In the genomic region with DNA sequence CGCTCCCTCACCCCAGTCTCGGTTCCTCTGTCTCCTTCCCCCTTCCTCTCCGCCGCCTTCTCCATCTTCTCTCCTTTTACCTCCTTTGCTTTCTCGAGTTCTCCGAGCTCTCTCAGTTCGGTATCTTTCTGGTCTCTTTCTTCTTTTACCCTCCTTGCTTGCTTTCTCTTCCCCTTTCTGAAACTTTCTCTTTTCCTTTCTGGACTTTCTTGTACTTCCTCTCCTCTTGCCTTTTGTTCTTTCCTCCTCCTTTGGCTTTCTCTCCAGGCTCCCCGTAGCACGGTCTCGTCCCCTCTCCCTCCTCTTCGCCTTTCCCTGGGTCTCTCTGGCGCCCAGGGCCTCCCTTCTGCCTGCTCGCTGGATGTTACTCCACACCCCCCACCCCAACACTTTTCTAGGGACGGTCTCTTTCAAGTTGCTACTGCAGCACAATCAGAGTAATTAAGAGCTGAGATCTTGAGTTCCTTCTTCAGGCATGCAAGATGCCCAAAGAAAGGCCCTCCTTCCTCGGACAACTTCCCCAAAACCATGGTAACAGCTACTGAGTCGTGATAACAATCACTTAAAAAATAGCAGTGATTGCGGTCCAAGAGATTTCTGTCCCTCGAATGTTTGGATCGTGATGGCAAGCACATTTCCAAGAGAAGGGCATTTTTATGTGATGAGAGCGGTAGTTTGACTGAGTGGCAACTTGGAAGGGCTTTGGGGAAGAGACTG, we compare ENCODE assay signal across 1 cellular context.
A peak's percentile ranks its signal among the peaks of the same experiment; 100 is the strongest.
TF ChIP-seq lines count a peak whose summit lies in the region.

No MANE protein-coding gene starts in this region.

TF ChIP-seq in SK-N-SH, 30 proteins besides CTCF, POLR2A, EP300 and RAD21 (continued from another document):
- TF ChIP-seq IRF3 (IDR thresholded peaks at IDR 0.05; ENCODE audit: low read depth, low read length), result no peak
- no peak for TF ChIP-seq TEAD4 (IDR thresholded peaks at IDR 0.05; ENCODE audit: borderline replicate concordance, insufficient read depth)
- TF ChIP-seq MAX (IDR thresholded peaks at IDR 0.05; ENCODE audit: low read depth), result 0 out of 2 replicates have a peak, but pooled peaks have one; percentile 35
- no peak for TF ChIP-seq JUND (IDR thresholded peaks at IDR 0.05)
- TF ChIP-seq FOXJ3 (CRISPR knock-in tag; IDR thresholded peaks at IDR 0.05), result no peak
- no peak for TF ChIP-seq GATA2 (CRISPR knock-in tag; IDR thresholded peaks at IDR 0.05)
- 0 out of 2 replicates have a peak, but pooled peaks have one; percentile 12 for TF ChIP-seq TCF12 (IDR thresholded peaks at IDR 0.05)
- TF ChIP-seq SMC3 (IDR thresholded peaks at IDR 0.05; ENCODE audit: low read depth, low read length), result no peak
TF ChIP-seq in SK-N-SH: peak in this region for 4.
